Comparison of ENCODE assay signal across 16 cellular contexts in the genomic region with DNA sequence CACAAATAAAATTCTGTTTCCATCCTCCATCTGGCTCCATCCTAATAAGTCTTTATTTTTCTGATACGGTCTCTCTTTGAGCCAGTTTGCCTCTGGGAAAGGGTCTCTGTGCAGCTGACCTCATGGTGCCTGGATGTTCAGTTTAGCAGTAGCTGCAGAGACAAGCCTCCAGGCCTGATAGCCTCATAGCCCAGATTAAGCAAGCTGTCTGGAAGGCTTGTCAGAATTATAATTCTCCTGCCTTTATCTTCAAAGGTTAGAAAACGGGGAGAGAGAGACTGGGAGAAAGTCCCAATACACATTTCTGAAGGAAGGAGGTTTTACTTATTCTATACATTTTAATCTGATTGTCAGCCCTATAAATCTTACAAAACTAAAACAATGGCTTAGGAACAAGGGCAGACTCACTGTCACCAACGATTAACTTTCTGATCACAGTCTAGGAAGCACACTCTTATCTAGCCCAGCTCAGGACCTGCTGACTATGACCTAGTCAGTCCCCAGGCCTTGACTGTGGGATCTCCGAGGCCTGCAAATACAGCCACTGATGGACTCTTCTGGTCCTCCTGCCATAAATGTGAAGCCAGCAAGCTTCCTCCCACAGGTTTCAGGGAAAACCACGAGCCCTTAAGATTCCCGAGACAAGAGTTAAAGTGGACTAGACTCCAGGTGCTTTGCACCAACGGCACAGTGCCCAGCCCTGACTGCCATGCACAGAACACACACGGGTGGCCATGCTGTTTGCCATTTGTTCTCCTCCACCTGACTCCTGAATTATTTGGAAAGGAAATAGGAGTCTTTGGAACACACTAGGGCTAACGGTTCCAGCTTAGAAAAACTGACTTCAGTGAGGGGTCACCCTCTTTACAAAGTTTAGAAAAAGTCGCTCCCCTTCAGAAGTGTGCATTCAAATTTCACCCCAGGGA.
A peak's percentile ranks its signal among the peaks of the same experiment; 100 is the strongest.
DNase-seq lines count a peak whose midpoint lies in the region; TF ChIP-seq lines count a peak whose summit lies in the region.
"Had no signal": no experiment of that assay in that cellular context is flagged by ENCODE, and none has a peak within 500 bp of the region (broad histone marks: within the 10 kb centered on the region; RNA-seq: fewer than 3 reads in every experiment).

No MANE protein-coding gene starts in this region.

- no peaks in the 10 kb centered on the region for H3K9me2 ChIP-seq in OCI-LY7 (ENCODE audit: insufficient read depth, low read length)

- H3K4me2 ChIP-seq in OCI-LY7 (ENCODE audit: low read length) (peak overlapping the region; percentile 66), mesenchymal stem cell (ENCODE audit: low read length, poor library complexity, severe bottlenecking) (no peak overlapping the region)

- H4K91ac ChIP-seq in mesenchymal stem cell (ENCODE audit: low read length), result no peak overlapping the region

- H3K4ac ChIP-seq in mesenchymal stem cell (ENCODE audit: low read depth in 1 of 2, low read length in 2 of 2), result no peak overlapping the region

- H3K36me3 ChIP-seq in BE2C, result no peaks in the 10 kb centered on the region
- H3K36me3 ChIP-seq in OCI-LY7 (ENCODE audit: insufficient read depth, low read length), result 0 out of 2 replicates have a peak, but pooled peaks cover 5% of the 10 kb centered on the region
- no peaks in the 10 kb centered on the region for H3K36me3 ChIP-seq in mesodermal cell (ENCODE audit: control insufficient read depth, insufficient read depth, low read length)
- peaks cover 0 to 2% of the 10 kb centered on the region in 2 experiments for H3K36me3 ChIP-seq in mesenchymal stem cell (ENCODE audit: control insufficient read depth in 1 of 2, insufficient read depth in 2 of 2, low read depth in 1 of 2, low read length in 2 of 2)
- H3K36me3 ChIP-seq: stomach, uterus had no signal

- POLR2A ChIA-PET in OCI-LY7 (lab: Charles Lee), result interaction anchor here (0.6 to 1.1 kb wide), 2 partner anchors 28 to 40 kb away, joined by 3 read pairs; no protein-coding TSS in a partner anchor

- H2AK5ac ChIP-seq in mesenchymal stem cell (ENCODE audit: low read length, severe bottlenecking), result no peak overlapping the region

- no peaks in the 10 kb centered on the region for H3K79me1 ChIP-seq in mesenchymal stem cell (replicated peaks; ENCODE audit: low read length, poor library complexity, severe bottlenecking)

- no peaks in the 10 kb centered on the region for H3K9me3 ChIP-seq in BE2C
- H3K9me3 ChIP-seq in OCI-LY7 (ENCODE audit: low read length), result no peaks in the 10 kb centered on the region
- no peaks in the 10 kb centered on the region for H3K9me3 ChIP-seq in mesodermal cell (ENCODE audit: control insufficient read depth, low read length)
- H3K9me3 ChIP-seq in mesenchymal stem cell (ENCODE audit: control insufficient read depth, low read length), result no peaks in the 10 kb centered on the region
- H3K9me3 ChIP-seq: stomach, uterus had no signal

- 88 to 90% methylated on average over 7 to 9 of the region's 10 CpGs for WGBS in mesodermal cell (ENCODE audit: insufficient coverage in 2 of 2), 2 experiments
- 93% methylated on average over 8 of the region's 10 CpGs for WGBS in mesenchymal stem cell

- BruUV-seq in OCI-LY7 (replicated peaks; lab: Mats Ljungman, UMichigan), result no TSS peak

- no peaks in the 10 kb centered on the region for H4K20me1 ChIP-seq in OCI-LY7 (ENCODE audit: insufficient read depth, low read length)

- peak overlapping the region; percentile 100 for H3K27ac ChIP-seq in OCI-LY7 (ENCODE audit: low read depth, low read length, poor library complexity, severe bottlenecking)
- peak overlapping the region; percentile 63 for H3K27ac ChIP-seq in mesodermal cell (ENCODE audit: low read depth, low read length, severe bottlenecking)
- no peak overlapping the region for H3K27ac ChIP-seq in mesenchymal stem cell (ENCODE audit: low read length, poor library complexity, severe bottlenecking)
- H3K27ac ChIP-seq: stomach, uterus had no signal

- no peak overlapping the region for H2AFZ ChIP-seq in OCI-LY7 (ENCODE audit: low read length)
- no peak overlapping the region for H2AFZ ChIP-seq in mesenchymal stem cell (ENCODE audit: low read depth, low read length)

- H3K14ac ChIP-seq in mesenchymal stem cell (ENCODE audit: low read length in 2 of 2), result no peak overlapping the region

- TF ChIP-seq CTCF in BE2C (IDR thresholded peaks at IDR 0.05; ENCODE audit: low read depth, low read length), result no peak
- TF ChIP-seq CTCF in OCI-LY7 (conservative IDR thresholded peaks at IDR 0.05; ENCODE audit: low read length), result no peak

- intact Hi-C loops in OCI-LY7 (cut with micrococcal nuclease; ENCODE audit: unreplicated experiment), result no loop called here

- H3K18ac ChIP-seq in mesenchymal stem cell (ENCODE audit: low read depth in 1 of 2, low read length in 2 of 2), result no peak overlapping the region

- no peak overlapping the region for H3K9ac ChIP-seq in mesenchymal stem cell (ENCODE audit: low read length)

- H2BK120ac ChIP-seq in mesenchymal stem cell (ENCODE audit: low read depth, low read length), result no peak overlapping the region

- H2BK5ac ChIP-seq in mesenchymal stem cell (ENCODE audit: low read depth, low read length, poor library complexity, severe bottlenecking), result no peak overlapping the region

- H3K27me3 ChIP-seq in BE2C, result no peaks in the 10 kb centered on the region
- no peaks in the 10 kb centered on the region for H3K27me3 ChIP-seq in mesenchymal stem cell (ENCODE audit: control insufficient read depth in 1 of 2, insufficient read depth in 1 of 2, low read length in 2 of 2)
- H3K27me3 ChIP-seq: stomach, uterus had no signal

- H2BK15ac ChIP-seq in mesenchymal stem cell (ENCODE audit: low read depth, poor library complexity, severe bottlenecking), result no peak overlapping the region

- no peak overlapping the region for H3K4me3 ChIP-seq in BE2C (ENCODE audit: low read depth, low read length)
- peak overlapping the region; percentile 43 for H3K4me3 ChIP-seq in OCI-LY7 (ENCODE audit: low read depth, low read length, poor library complexity, severe bottlenecking)
- H3K4me3 ChIP-seq in mesodermal cell (ENCODE audit: extremely low read depth, insufficient read depth, low read length, poor library complexity, severe bottlenecking), result no peak overlapping the region
- no peak overlapping the region for H3K4me3 ChIP-seq in mesenchymal stem cell (ENCODE audit: insufficient read depth in 1 of 2, low read depth in 1 of 2, low read length in 2 of 2)
- H3K4me3 ChIP-seq: stomach, uterus had no signal

- H2BK12ac ChIP-seq in mesenchymal stem cell (ENCODE audit: low read length in 2 of 2), result no peak overlapping the region

- H3K79me2 ChIP-seq in OCI-LY7 (ENCODE audit: insufficient read depth, low read depth, low read length), result no peaks in the 10 kb centered on the region

- DNase-seq in BE2C, result peak; percentile 65
- no peak for DNase-seq in OCI-LY7 (ENCODE audit: low spot score)
- peak; percentile 11 to 67 for DNase-seq in cerebellar nuclear complex (lab: John Stamatoyannopoulos, UW)
- DNase-seq in Ammon's horn (ENCODE audit: low spot score), result no peak
- no peak for DNase-seq in Kasumi-1 (lab: John Stamatoyannopoulos, UW)
- DNase-seq in SK-N-DZ (ENCODE audit: low spot score), result no peak
- no peak for DNase-seq in mesenchymal stem cell
- DNase-seq: activated CD4-positive, alpha-beta T cell treated with anti-CD3 and anti-CD28 coated beads, Interleukin-2, amount 10 ng/mL, durations not matched to agents 24 days and 14 days; activated naive CD4-positive, alpha-beta T cell; CD4-positive, alpha-beta memory T cell; glutamatergic neuron; NCI-H1694 treated with DMSO at 0.1 percent for 48 hours; SHP77 treated with DMSO at 0.1 percent for 48 hours; stomach; uterus had no signal

- no peak overlapping the region for H4K8ac ChIP-seq in mesenchymal stem cell (ENCODE audit: low read length)

- H3K4me1 ChIP-seq in BE2C (peaks cover 18% of the 10 kb centered on the region), OCI-LY7 (ENCODE audit: insufficient read depth, low read length, poor library complexity, severe bottlenecking) (peaks cover 76% of the 10 kb centered on the region), mesodermal cell (ENCODE audit: control insufficient read depth, insufficient read depth, low read length, poor library complexity, severe bottlenecking) (peaks cover 4% of the 10 kb centered on the region), mesenchymal stem cell (ENCODE audit: control insufficient read depth, insufficient read depth, low read depth, low read length) (no peaks in the 10 kb centered on the region)
- H3K4me1 ChIP-seq: uterus had no signal

- H3K23ac ChIP-seq in mesenchymal stem cell (ENCODE audit: low read length in 2 of 2), result no peak overlapping the region

- CTCF ChIA-PET in OCI-LY7 (lab: Charles Lee; ENCODE audit: unreplicated experiment), result no interaction called here

Comparison
In these comparisons a context has a peak if more than half of its experiments do, and no peak if none do; other contexts are left out.
1. DNase-seq: peak in BE2C (single experiment) and cerebellar nuclear complex (2 of 2); none in OCI-LY7 (single experiment), Ammon's horn (single experiment), Kasumi-1 (0 of 2), SK-N-DZ (single experiment) and mesenchymal stem cell (single experiment).